ENCODE assay signal across 9 cellular contexts in the genomic region with DNA sequence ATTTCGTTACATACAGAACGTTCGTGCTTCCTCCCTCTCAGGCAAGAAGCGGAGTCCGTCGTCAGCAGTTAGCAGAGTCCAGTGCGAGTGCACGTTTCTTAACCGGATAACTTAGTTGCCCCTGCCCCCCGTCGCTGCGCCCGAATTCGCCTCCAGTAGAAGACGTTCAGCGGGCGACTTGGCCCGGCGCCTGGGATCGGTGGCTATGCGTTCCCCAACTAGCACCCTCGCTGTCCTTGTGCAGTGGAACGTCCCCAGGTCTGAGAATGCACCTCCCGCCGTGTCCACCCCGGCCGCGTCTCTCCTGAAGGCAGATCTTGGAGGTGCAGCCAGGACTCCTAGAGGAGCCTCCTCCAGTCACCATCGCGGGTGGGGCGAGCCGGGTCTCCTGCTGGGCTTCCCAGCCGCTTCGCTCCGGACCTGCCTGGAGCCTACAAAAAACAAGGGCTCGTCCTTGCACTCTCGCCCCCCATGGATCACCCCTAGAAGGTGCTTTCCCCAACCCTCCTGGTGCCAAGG. TPM values are rescaled to one million over a fixed set of nuclear protein-coding genes. Genes with fewer than 3 reads are reported as not detected.
A peak's percentile ranks its signal among the peaks of the same experiment; 100 is the strongest.
DNase-seq lines count a peak whose midpoint lies in the region; ATAC-seq, FAIRE-seq and TF ChIP-seq lines count a peak whose summit lies in the region.
"Had no signal": no experiment of that assay in that cellular context is flagged by ENCODE, and none has a peak within 500 bp of the region (broad histone marks: within the 10 kb centered on the region; RNA-seq: fewer than 3 reads in every experiment).

No MANE protein-coding gene starts in this region.

- H3K27me3 Mint-ChIP-seq in T-cell: peaks cover 55 to 64% of the 10 kb centered on the region in 2 donors

- H3K27me3 ChIP-seq in muscle layer of colon (ENCODE audit: control insufficient read depth in 1 of 2, insufficient read depth in 2 of 2, low read length in 2 of 2): peaks cover 20 to 30% of the 10 kb centered on the region in 2 donors

- DNase-seq in A549 (ENCODE audit: low read depth in 1 of 2, low spot score in 1 of 2): no peak
- DNase-seq in NCI-H1092 (lab: John Stamatoyannopoulos, UW): peak; percentile 33
- DNase-seq in coronary artery (ENCODE audit: low spot score): no peak
- DNase-seq in T-cell: no peak
- no peak for DNase-seq in SW 1271 (lab: John Stamatoyannopoulos, UW)
- DNase-seq: gastrocnemius medialis had no signal

- H3K4me2 ChIP-seq in A549: peak overlapping the region; percentile 85

- H3K4me1 Mint-ChIP-seq in T-cell: peaks cover 2 to 9% (median 3%) of the 10 kb centered on the region in 3 donors

- POLR2A ChIA-PET in A549 (lab: Yijun Ruan, JAX): no interaction called here
- POLR2A ChIA-PET in T-cell (lab: Charles Lee): no interaction called here

- H3K4me1 ChIP-seq in A549 (peaks cover 7% of the 10 kb centered on the region), muscle layer of colon (ENCODE audit: insufficient read depth, low read length) (peaks cover 18% of the 10 kb centered on the region)

- no peak for TF ChIP-seq EP300 in A549 (IDR thresholded peaks at IDR 0.05)

- H3K27ac Mint-ChIP-seq in T-cell: no peak overlapping the region

- no peak for TF ChIP-seq RAD21 in A549 (conservative IDR thresholded peaks at IDR 0.05 in 1 of 2, IDR thresholded peaks at IDR 0.05 in 1 of 2)

- H3K4me3 Mint-ChIP-seq in T-cell: no peak overlapping the region

- no peak for FAIRE-seq in A549 (lab: Jason Lieb, UNC)

- H3K36me3 ChIP-seq in muscle layer of colon (ENCODE audit: insufficient read depth, low read length): no peaks in the 10 kb centered on the region
- H3K36me3 ChIP-seq: gastrocnemius medialis had no signal

- H3K27ac ChIP-seq in A549: no peak overlapping the region
- no peak overlapping the region for H3K27ac ChIP-seq in coronary artery
- no peak overlapping the region for H3K27ac ChIP-seq in muscle layer of colon (ENCODE audit: low read depth, low read length)
- H3K27ac ChIP-seq: gastrocnemius medialis had no signal

- CTCF ChIA-PET in A549 (lab: Yijun Ruan, JAX) (no interaction called here), T-cell (lab: Charles Lee) (no interaction called here)

- H3K9me3 Mint-ChIP-seq in T-cell: peaks cover 0 to 3% (median 0%) of the 10 kb centered on the region in 3 donors

- H3K9ac ChIP-seq in muscle layer of colon (ENCODE audit: low read length): no peak overlapping the region

- ATAC-seq in A549 (peak; percentile 22 to 52; a peak in 4 of 6 replicates), GM21576 (IDR thresholded peaks at IDR 0.05; ENCODE audit: unreplicated experiment) (no peak), T-cell (replicated peaks in 1 of 4) (no peak), HG02852 (IDR thresholded peaks at IDR 0.05; ENCODE audit: unreplicated experiment) (no peak)
- ATAC-seq: gastrocnemius medialis had no signal

- no peak for TF ChIP-seq CTCF in A549 (IDR thresholded peaks at IDR 0.05)
- no peak for TF ChIP-seq CTCF in coronary artery (IDR thresholded peaks at IDR 0.05)

- H3K4me3 ChIP-seq in A549: peak overlapping the region; percentile 45
- H3K4me3 ChIP-seq in coronary artery: peak overlapping the region; percentile 65
- peak overlapping the region; percentile 29 to 58 for H3K4me3 ChIP-seq in muscle layer of colon (ENCODE audit: low read depth in 1 of 2, low read length in 2 of 2)

- WGBS in A549 (ENCODE audit: missing lambda C conversion rate): 7% methylated on average over 36 of the region's 37 CpGs

- no peaks in the 10 kb centered on the region for H3K36me3 Mint-ChIP-seq in T-cell

- TF ChIP-seq POLR2A in A549 (IDR thresholded peaks at IDR 0.05; ENCODE audit: low read length): no peak

- no peaks in the 10 kb centered on the region for H3K9me3 ChIP-seq in A549
- no peaks in the 10 kb centered on the region for H3K9me3 ChIP-seq in muscle layer of colon (ENCODE audit: low read length)
- H3K9me3 ChIP-seq: gastrocnemius medialis had no signal

TF ChIP-seq in A549, 52 proteins besides CTCF, POLR2A, EP300 and RAD21:
- TF ChIP-seq CBX8 (IDR thresholded peaks at IDR 0.05) (0 out of 2 replicates have a peak, but pooled peaks have one; percentile 20), ZC3H11A (IDR thresholded peaks at IDR 0.05) (no peak)

RNA-seq across cellular contexts. Expression of a gene that starts 0.9 kb away (rescaled TPM):
- polyA plus RNA-seq in A549 (2011; rRNA removed) (0.01 TPM in 1 of 2 replicates, not detected in the other), A549 (2017; fragmentation: RNase III; extraction: RNeasy Plus Mini Kit Qiagen cat#74134 plus additional on column Dnase treatment) (not detected in 3 replicates)
- not detected in 2 replicates for polyA plus RNA-seq in A549 (2012; cell fraction: cytosol; rRNA removed)
- polyA plus RNA-seq in A549 (2012; cell fraction: nucleus; rRNA removed): not detected in 2 replicates
- not detected in 2 replicates for polyA minus RNA-seq in A549 (2011; rRNA and poly(A)+ RNA removed)
- total RNA-seq in T-cell: not detected

Comparison
In these comparisons a context has a peak if more than half of its experiments do, and no peak if none do; other contexts are left out.
1. ATAC-seq: peak in A549 (2 of 2); none in GM21576 (single experiment), T-cell (0 of 4) and HG02852 (single experiment).
2. Peak in every context shown above with its lines, with median percentiles within 50 percentile points of each other: H3K4me3 ChIP-seq.